17 cellular contexts compared by ENCODE assay signal in the genomic region with DNA sequence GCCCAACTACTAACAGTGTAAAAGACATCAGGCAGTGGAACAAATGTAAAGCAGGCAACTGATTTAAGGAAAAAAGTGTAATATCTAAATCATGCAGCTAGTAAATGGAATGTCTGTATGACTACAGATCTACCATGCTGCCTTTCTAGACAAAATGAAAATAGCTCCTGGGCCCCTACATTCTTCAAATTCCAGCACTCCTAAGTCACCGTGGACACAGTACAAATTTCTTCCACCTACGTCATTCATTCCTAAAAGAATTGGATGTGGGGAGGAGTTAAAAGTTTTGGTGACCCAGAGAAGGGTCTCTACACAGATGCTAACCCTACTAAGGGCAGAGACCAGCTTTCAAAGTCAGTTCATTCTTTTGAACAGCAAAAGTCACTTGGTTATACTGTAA.
DNase-seq lines count a peak whose midpoint lies in the region; ATAC-seq and TF ChIP-seq lines count a peak whose summit lies in the region.
"Had no signal": no experiment of that assay in that cellular context is flagged by ENCODE, and none has a peak within 500 bp of the region (broad histone marks: within the 10 kb centered on the region; RNA-seq: fewer than 3 reads in every experiment).

No MANE protein-coding gene starts in this region.

- intact Hi-C loops in HCT116 (cut with micrococcal nuclease) = no loop called here

- BruUV-seq in HCT116 (replicated peaks; lab: Mats Ljungman, UMichigan) = no TSS peak

- no peak overlapping the region for H3K9ac ChIP-seq in HCT116 (ENCODE audit: low read length)

- DNase-seq in HCT116 (ENCODE audit: low read depth, low spot score) = no peak
- peak; percentile 16 for DNase-seq in SW480 (ENCODE audit: low spot score)
- peak; percentile 9 for DNase-seq in fibroblast of mammary gland (ENCODE audit: low read depth)
- no peak for DNase-seq in superior temporal gyrus (ENCODE audit: extremely low spot score)
- no peak for DNase-seq in stimulated activated naive CD4-positive, alpha-beta T cell treated with Interleukin-2 at 50 U/mL for 16 hours (lab: John Stamatoyannopoulos, UW)
- DNase-seq in G401 (ENCODE audit: low spot score) = no peak
- DNase-seq: activated CD4-positive, CD25-positive, alpha-beta regulatory T cell treated with anti-CD3 and anti-CD28 coated beads, Interleukin-2, amount 50 U/mL, for 72 hours; activated CD8-positive, alpha-beta memory T cell treated with anti-CD3 and anti-CD28 coated beads, Interleukin-2, amount 50 U/mL, for 4 hours; naive thymus-derived CD8-positive, alpha-beta T cell; NCI-H1694 treated with DMSO at 0.1 percent for 48 hours; NCI-H524 treated with DMSO at 0.1 percent for 48 hours; PC-9; retina; T-helper 17 cell; thyroid gland had no signal

- POLR2A ChIA-PET in HCT116 (lab: Charles Lee) = no interaction called here

- no peak for TF ChIP-seq CTCF in HCT116 (IDR thresholded peaks at IDR 0.05 in 2 of 3, conservative IDR thresholded peaks at IDR 0.05 in 1 of 3; ENCODE audit: borderline replicate concordance in 1 of 3, insufficient read depth in 1 of 3, low read depth in 2 of 3, low read length in 2 of 3)
- TF ChIP-seq CTCF in fibroblast of mammary gland (conservative IDR thresholded peaks at IDR 0.05; ENCODE audit: control insufficient read depth, insufficient read depth, low read depth, low read length) = no peak

- no peaks in the 10 kb centered on the region for H3K27me3 ChIP-seq in HCT116 (ENCODE audit: insufficient read depth, low read length)
- H3K27me3 ChIP-seq: thyroid gland had no signal

- CTCF ChIA-PET in HCT116 (lab: Charles Lee) = no interaction called here

- no peaks in the 10 kb centered on the region for H3K79me2 ChIP-seq in HCT116 (ENCODE audit: insufficient read depth, low read length)

- no peaks in the 10 kb centered on the region for H3K9me3 ChIP-seq in HCT116 (ENCODE audit: control insufficient read depth in 1 of 2, insufficient read depth in 1 of 2, low read depth in 1 of 2, low read length in 2 of 2)
- H3K9me3 ChIP-seq: thyroid gland had no signal

- H3K36me3 ChIP-seq in HCT116 (ENCODE audit: control insufficient read depth in 1 of 2, insufficient read depth in 2 of 2, low read length in 2 of 2) = no peaks in the 10 kb centered on the region
- H3K36me3 ChIP-seq: thyroid gland had no signal

- peaks cover 0 to 10% of the 10 kb centered on the region in 2 experiments; a peak in 1 of 4 replicates for H3K4me1 ChIP-seq in HCT116 (ENCODE audit: control insufficient read depth in 1 of 2, insufficient read depth in 2 of 2, low read length in 2 of 2)
- H3K4me1 ChIP-seq: thyroid gland had no signal

- in situ Hi-C loops in G401 (cut with HindIII; ENCODE audit: low sequenced_read_pairs) = no loop called here

- ATAC-seq in HCT116 (no peak; the same call in 1 of the 2 replicates), HG03442 (IDR thresholded peaks at IDR 0.05; ENCODE audit: unreplicated experiment) (no peak)
- ATAC-seq: naive thymus-derived CD8-positive, alpha-beta T cell; T-helper 17 cell had no signal

- no peak overlapping the region for H3K27ac ChIP-seq in HCT116 (ENCODE audit: low read depth, low read length)
- H3K27ac ChIP-seq: HL-60, PC-9, thyroid gland had no signal

- no peaks in the 10 kb centered on the region for H3K9me2 ChIP-seq in HCT116 (ENCODE audit: insufficient read depth)

- TF ChIP-seq POLR2A in HCT116 (IDR thresholded peaks at IDR 0.05; ENCODE audit: borderline replicate concordance, extremely low read depth, insufficient read depth, insufficient read length) = no peak

- peak overlapping the region; percentile 36 for H3K4me2 ChIP-seq in HCT116 (ENCODE audit: low read length)
- H3K4me2 ChIP-seq: PC-9 had no signal

- no peak overlapping the region for H3K4me3 ChIP-seq in HCT116 (replicated peaks in 1 of 2; ENCODE audit: low read depth in 1 of 2, low read length in 2 of 2)
- no peak overlapping the region for H3K4me3 ChIP-seq in fibroblast of mammary gland (ENCODE audit: control insufficient read depth, low read depth, low read length)
- H3K4me3 ChIP-seq: PC-9, thyroid gland had no signal

- no peak for TF ChIP-seq RAD21 in HCT116 (IDR thresholded peaks at IDR 0.05; ENCODE audit: low read depth)

- RAD21 ChIA-PET in HCT116 (lab: Charles Lee; ENCODE audit: low non-redundant PET in 1 of 2, low total read pairs in 2 of 2, uncharacterized antibody in 2 of 2, unreplicated experiment in 2 of 2) = no interaction called here

- no peaks in the 10 kb centered on the region for H4K20me1 ChIP-seq in HCT116 (ENCODE audit: insufficient read depth)

- no peak overlapping the region for H2AFZ ChIP-seq in HCT116 (ENCODE audit: low read depth, low read length, poor library complexity, severe bottlenecking)
- H2AFZ ChIP-seq: PC-9 had no signal

TF ChIP-seq in HCT116, 20 proteins besides CTCF, POLR2A, EP300 and RAD21:
- TF ChIP-seq, protein P1, sequence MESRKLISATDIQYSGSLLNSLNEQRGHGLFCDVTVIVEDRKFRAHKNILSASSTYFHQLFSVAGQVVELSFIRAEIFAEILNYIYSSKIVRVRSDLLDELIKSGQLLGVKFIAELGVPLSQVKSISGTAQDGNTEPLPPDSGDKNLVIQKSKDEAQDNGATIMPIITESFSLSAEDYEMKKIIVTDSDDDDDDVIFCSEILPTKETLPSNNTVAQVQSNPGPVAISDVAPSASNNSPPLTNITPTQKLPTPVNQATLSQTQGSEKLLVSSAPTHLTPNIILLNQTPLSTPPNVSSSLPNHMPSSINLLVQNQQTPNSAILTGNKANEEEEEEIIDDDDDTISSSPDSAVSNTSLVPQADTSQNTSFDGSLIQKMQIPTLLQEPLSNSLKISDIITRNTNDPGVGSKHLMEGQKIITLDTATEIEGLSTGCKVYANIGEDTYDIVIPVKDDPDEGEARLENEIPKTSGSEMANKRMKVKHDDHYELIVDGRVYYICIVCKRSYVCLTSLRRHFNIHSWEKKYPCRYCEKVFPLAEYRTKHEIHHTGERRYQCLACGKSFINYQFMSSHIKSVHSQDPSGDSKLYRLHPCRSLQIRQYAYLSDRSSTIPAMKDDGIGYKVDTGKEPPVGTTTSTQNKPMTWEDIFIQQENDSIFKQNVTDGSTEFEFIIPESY (IDR thresholded peaks at IDR 0.05; ENCODE audit: extremely low read depth, insufficient replicate concordance, low read length) = no peak
- no peak for TF ChIP-seq FOSL1 (IDR thresholded peaks at IDR 0.05; ENCODE audit: low read depth)
- no peak for TF ChIP-seq CBX3 (IDR thresholded peaks at IDR 0.05; ENCODE audit: low read depth)
- TF ChIP-seq SIN3A (IDR thresholded peaks at IDR 0.05; ENCODE audit: low read depth) = no peak
- no peak for TF ChIP-seq YY1 (IDR thresholded peaks at IDR 0.05; ENCODE audit: extremely low read depth, insufficient replicate concordance, low read depth, low read length)
- no peak for TF ChIP-seq SRF (IDR thresholded peaks at IDR 0.05; ENCODE audit: low read depth)
- TF ChIP-seq ELF1 (IDR thresholded peaks at IDR 0.05; ENCODE audit: borderline replicate concordance, low read depth) = no peak
- TF ChIP-seq TCF7L2 (IDR thresholded peaks at IDR 0.05; ENCODE audit: borderline replicate concordance, extremely low read depth, insufficient read depth, insufficient read length) = no peak
- TF ChIP-seq, protein P2, sequence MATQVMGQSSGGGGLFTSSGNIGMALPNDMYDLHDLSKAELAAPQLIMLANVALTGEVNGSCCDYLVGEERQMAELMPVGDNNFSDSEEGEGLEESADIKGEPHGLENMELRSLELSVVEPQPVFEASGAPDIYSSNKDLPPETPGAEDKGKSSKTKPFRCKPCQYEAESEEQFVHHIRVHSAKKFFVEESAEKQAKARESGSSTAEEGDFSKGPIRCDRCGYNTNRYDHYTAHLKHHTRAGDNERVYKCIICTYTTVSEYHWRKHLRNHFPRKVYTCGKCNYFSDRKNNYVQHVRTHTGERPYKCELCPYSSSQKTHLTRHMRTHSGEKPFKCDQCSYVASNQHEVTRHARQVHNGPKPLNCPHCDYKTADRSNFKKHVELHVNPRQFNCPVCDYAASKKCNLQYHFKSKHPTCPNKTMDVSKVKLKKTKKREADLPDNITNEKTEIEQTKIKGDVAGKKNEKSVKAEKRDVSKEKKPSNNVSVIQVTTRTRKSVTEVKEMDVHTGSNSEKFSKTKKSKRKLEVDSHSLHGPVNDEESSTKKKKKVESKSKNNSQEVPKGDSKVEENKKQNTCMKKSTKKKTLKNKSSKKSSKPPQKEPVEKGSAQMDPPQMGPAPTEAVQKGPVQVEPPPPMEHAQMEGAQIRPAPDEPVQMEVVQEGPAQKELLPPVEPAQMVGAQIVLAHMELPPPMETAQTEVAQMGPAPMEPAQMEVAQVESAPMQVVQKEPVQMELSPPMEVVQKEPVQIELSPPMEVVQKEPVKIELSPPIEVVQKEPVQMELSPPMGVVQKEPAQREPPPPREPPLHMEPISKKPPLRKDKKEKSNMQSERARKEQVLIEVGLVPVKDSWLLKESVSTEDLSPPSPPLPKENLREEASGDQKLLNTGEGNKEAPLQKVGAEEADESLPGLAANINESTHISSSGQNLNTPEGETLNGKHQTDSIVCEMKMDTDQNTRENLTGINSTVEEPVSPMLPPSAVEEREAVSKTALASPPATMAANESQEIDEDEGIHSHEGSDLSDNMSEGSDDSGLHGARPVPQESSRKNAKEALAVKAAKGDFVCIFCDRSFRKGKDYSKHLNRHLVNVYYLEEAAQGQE (IDR thresholded peaks at IDR 0.05; ENCODE audit: low read depth) = no peak
- TF ChIP-seq EZH2 (IDR thresholded peaks at IDR 0.05) = no peak
- no peak for TF ChIP-seq ZFX (IDR thresholded peaks at IDR 0.05)
- TF ChIP-seq EGR1 (IDR thresholded peaks at IDR 0.05; ENCODE audit: low read depth) = no peak
- TF ChIP-seq SP1 (IDR thresholded peaks at IDR 0.05; ENCODE audit: low read depth) = no peak
- TF ChIP-seq EZH2phosphoT487 (IDR thresholded peaks at IDR 0.05; ENCODE audit: borderline replicate concordance) = no peak
- no peak for TF ChIP-seq CEBPB (IDR thresholded peaks at IDR 0.05; ENCODE audit: low read depth)

Comparison
In these comparisons a context has a peak if more than half of its experiments do, and no peak if none do; other contexts are left out.
1. DNase-seq: peak in SW480 (single experiment) and fibroblast of mammary gland (single experiment); none in HCT116 (single experiment), superior temporal gyrus (single experiment), stimulated activated naive CD4-positive, alpha-beta T cell treated with Interleukin-2 at 50 U/mL for 16 hours (single experiment) and G401 (single experiment).